8 cellular contexts compared by ENCODE assay signal in genomic region chr19:51158474-51159129, GRCh38. TPM values are rescaled to one million over a fixed set of nuclear protein-coding genes. Genes with fewer than 3 reads are reported as not detected.
A peak's percentile ranks its signal among the peaks of the same experiment; 100 is the strongest.
DNase-seq lines count a peak whose midpoint lies in the region; ATAC-seq and TF ChIP-seq lines count a peak whose summit lies in the region.

No MANE protein-coding gene starts in this region.

- H3K9ac ChIP-seq in mesendoderm (ENCODE audit: low read length) = no peak overlapping the region

- no peak overlapping the region for H2AK5ac ChIP-seq in mesendoderm (ENCODE audit: low read length)

- no peaks in the 10 kb centered on the region for H3K9me3 ChIP-seq in gastroesophageal sphincter

- H3K4ac ChIP-seq in mesendoderm (ENCODE audit: low read depth, low read length) = no peak overlapping the region

- no peak overlapping the region for H3K23ac ChIP-seq in mesendoderm (ENCODE audit: low read length)

- no peak overlapping the region for H3K4me2 ChIP-seq in mesendoderm (ENCODE audit: low read length)

- no peak overlapping the region for H4K5ac ChIP-seq in mesendoderm (ENCODE audit: low read length)

- H3K4me1 ChIP-seq in mesendoderm (ENCODE audit: control insufficient read depth, low read depth, low read length) (no peaks in the 10 kb centered on the region), gastroesophageal sphincter (no peaks in the 10 kb centered on the region)

- ATAC-seq in gastroesophageal sphincter = no peak
- no peak for ATAC-seq in GM21717 (IDR thresholded peaks at IDR 0.05; ENCODE audit: unreplicated experiment)

- no peaks in the 10 kb centered on the region for H3K36me3 ChIP-seq in mesendoderm (ENCODE audit: control insufficient read depth, insufficient read depth, low read length)
- no peaks in the 10 kb centered on the region for H3K36me3 ChIP-seq in gastroesophageal sphincter

- TF ChIP-seq EP300 in gastroesophageal sphincter (IDR thresholded peaks at IDR 0.05) = no peak

- H3K56ac ChIP-seq in mesendoderm (ENCODE audit: low read length) = no peak overlapping the region

- WGBS in mesendoderm (ENCODE audit: extremely low coverage, insufficient coverage, low lambda C conversion rate) = no CpG with 5 or more reads among the region's 7 CpGs
- WGBS in gastroesophageal sphincter (ENCODE audit: low coverage in 1 of 2), 2 donors = 26 to 41% methylated on average over 6 of the region's 7 CpGs

- DNase-seq in GM12864 (ENCODE audit: low read depth) (no peak), MV-4-11 (lab: John Stamatoyannopoulos, UW) (peak; percentile 63), dermis blood vessel endothelial cell (peak; percentile 65), mesendoderm (peak; percentile 81)
- DNase-seq in activated CD4-positive, alpha-beta T cell treated with anti-CD3 and anti-CD28 coated beads for 4 hours = peak; percentile 67 to 77
- DNase-seq in stimulated activated naive CD4-positive, alpha-beta T cell (lab: John Stamatoyannopoulos, UW) = peak; percentile 3 to 65 (median 50)

- H3K27me3 ChIP-seq in mesendoderm (ENCODE audit: insufficient read depth, low read length, poor library complexity) = no peaks in the 10 kb centered on the region
- peaks cover 53% of the 10 kb centered on the region for H3K27me3 ChIP-seq in gastroesophageal sphincter

- peak; percentile 92 for TF ChIP-seq CTCF in GM12864 (IDR thresholded peaks at IDR 0.05; ENCODE audit: low read depth, low read length, missing control alignments)
- TF ChIP-seq CTCF in gastroesophageal sphincter (IDR thresholded peaks at IDR 0.05) = peak in 2 of 4 experiments; percentile 8 to 46

- H3K18ac ChIP-seq in mesendoderm (ENCODE audit: low read length) = no peak overlapping the region

- H3K79me1 ChIP-seq in mesendoderm (ENCODE audit: low read length) = no peaks in the 10 kb centered on the region

- H3K4me3 ChIP-seq in GM12864 (ENCODE audit: low read depth, low read length) = no peak overlapping the region
- no peak overlapping the region for H3K4me3 ChIP-seq in mesendoderm (ENCODE audit: low read length)
- H3K4me3 ChIP-seq in gastroesophageal sphincter = no peak overlapping the region

- no peak overlapping the region for H2BK15ac ChIP-seq in mesendoderm (replicated peaks; ENCODE audit: low read depth)

- TF ChIP-seq POLR2A in gastroesophageal sphincter (IDR thresholded peaks at IDR 0.05) = no peak

- no peak overlapping the region for H2BK120ac ChIP-seq in mesendoderm (ENCODE audit: low read depth, low read length)

- H4K8ac ChIP-seq in mesendoderm (ENCODE audit: low read depth, low read length) = no peak overlapping the region

- H3K79me2 ChIP-seq in mesendoderm (ENCODE audit: control insufficient read depth, insufficient read depth, low read length) = no peaks in the 10 kb centered on the region

- H2BK5ac ChIP-seq in mesendoderm (ENCODE audit: low read length) = no peak overlapping the region

- no peak overlapping the region for H3K27ac ChIP-seq in mesendoderm (ENCODE audit: low read depth, low read length)
- no peak overlapping the region for H3K27ac ChIP-seq in gastroesophageal sphincter

RNA-seq across cellular contexts. Expression of gene SIGLEC7, which starts 16.5 kb away (rescaled TPM):
- not detected in 2 replicates for total RNA-seq in dermis blood vessel endothelial cell
- not detected for polyA plus RNA-seq in mesendoderm (2013, experiment 1 of 2)
- not detected for polyA plus RNA-seq in mesendoderm (2013, experiment 2 of 2)
- total RNA-seq in gastroesophageal sphincter = 1 to 10 TPM in 2 of 4 donors, under 1 TPM in 1, not detected in 1; 0.46 to 4.4 (median 2.8) TPM

RNA-seq across cellular contexts. Expression of gene SIGLEC9, which starts 33.9 kb away (rescaled TPM):
- total RNA-seq in dermis blood vessel endothelial cell (0.19 TPM in 1 of 2 replicates, not detected in the other), gastroesophageal sphincter (1 to 10 TPM in 3 of 4 donors, under 1 TPM in 1; 0.62 to 9.2 (median 4.0) TPM)
- not detected for polyA plus RNA-seq in mesendoderm (2013, experiment 1 of 2)
- not detected for polyA plus RNA-seq in mesendoderm (2013, experiment 2 of 2)

RNA-seq across cellular contexts. Expression of gene CTU1, which starts 50.4 kb away (rescaled TPM):
- total RNA-seq in dermis blood vessel endothelial cell (10.0 and 15.8 TPM in 2 replicates), gastroesophageal sphincter (10 to 100 TPM in 3 of 4 donors, 1 to 10 TPM in 1; 9.8 to 12.8 (median 11.4) TPM)
- polyA plus RNA-seq in mesendoderm (2013, experiment 1 of 2) = 3.1 TPM
- 3.3 TPM for polyA plus RNA-seq in mesendoderm (2013, experiment 2 of 2)
